In genomic region chr3:139532996-139533395, GRCh38 we compare ENCODE assay signal across 1 cellular context.
TF ChIP-seq lines count a peak whose summit lies in the region.

No MANE protein-coding gene starts in this region.

TF ChIP-seq in HepG2, 621 proteins besides CTCF, POLR2A, EP300 and RAD21:
- TF ChIP-seq NPAS2 (CRISPR knock-in tag; IDR thresholded peaks at IDR 0.05; ENCODE audit: borderline replicate concordance) = no peak
- no peak for TF ChIP-seq POLR2G (IDR thresholded peaks at IDR 0.05; ENCODE audit: low read depth, low read length)
- TF ChIP-seq HBP1 (CRISPR knock-in tag; IDR thresholded peaks at IDR 0.05; ENCODE audit: low read depth) = no peak
- TF ChIP-seq NCOA5 (CRISPR knock-in tag; IDR thresholded peaks at IDR 0.05) = no peak
- TF ChIP-seq ZNF263 (CRISPR knock-in tag; IDR thresholded peaks at IDR 0.05) = no peak
- no peak for TF ChIP-seq PAXIP1 (CRISPR knock-in tag; conservative IDR thresholded peaks at IDR 0.05)
